Comparison of ENCODE assay signal across 13 cellular contexts in genomic region chr9:113296796-113297558, GRCh38. TPM values are rescaled to one million over a fixed set of nuclear protein-coding genes. Genes with fewer than 3 reads are reported as not detected.
"Had no signal": no experiment of that assay in that cellular context is flagged by ENCODE, and none has a peak within 500 bp of the region (broad histone marks: within the 10 kb centered on the region; RNA-seq: fewer than 3 reads in every experiment).

No MANE protein-coding gene starts in this region.

- H3K4me1 Mint-ChIP-seq: stimulated activated naive CD8-positive, alpha-beta T cell treated with anti-CD3 and anti-CD28 coated beads, Interleukin-15, amount 100 ng/mL, for 72 hours had no signal

- H3K9me3 Mint-ChIP-seq: activated CD4-positive, alpha-beta T cell treated with anti-CD3 and anti-CD28 coated beads, Interleukin-2, amount 10 ng/mL, durations not matched to agents 7 days and 5 days; activated naive CD4-positive, alpha-beta T cell treated with anti-CD3 and anti-CD28 coated beads, Interleukin-2, amount 50 U/mL, for 72 hours; neural progenitor cell; stimulated activated naive CD8-positive, alpha-beta T cell treated with anti-CD3 and anti-CD28 coated beads, Interleukin-15, amount 100 ng/mL, for 72 hours had no signal

- DNase-seq: activated CD4-positive, alpha-beta T cell treated with anti-CD3 and anti-CD28 coated beads, Interleukin-2, amount 10 ng/mL, durations not matched to agents 7 days and 5 days; activated gamma-delta T cell; midbrain; ovary; right lobe of liver; spleen; stimulated activated naive CD8-positive, alpha-beta T cell treated with anti-CD3 and anti-CD28 coated beads, Interleukin-15, amount 100 ng/mL, for 72 hours; testis had no signal

- H3K27ac Mint-ChIP-seq: activated CD4-positive, alpha-beta T cell treated with anti-CD3 and anti-CD28 coated beads, Interleukin-2, amount 10 ng/mL, durations not matched to agents 7 days and 5 days; neural progenitor cell had no signal

- H3K27me3 Mint-ChIP-seq: stimulated activated naive CD8-positive, alpha-beta T cell treated with anti-CD3 and anti-CD28 coated beads, Interleukin-15, amount 100 ng/mL, for 72 hours had no signal

- H3K36me3 Mint-ChIP-seq: neural progenitor cell had no signal

- H3K4me3 Mint-ChIP-seq: activated CD4-positive, alpha-beta T cell treated with anti-CD3 and anti-CD28 coated beads, Interleukin-2, amount 10 ng/mL, durations not matched to agents 7 days and 5 days; neural progenitor cell; stimulated activated naive CD8-positive, alpha-beta T cell treated with anti-CD3 and anti-CD28 coated beads, Interleukin-15, amount 100 ng/mL, for 72 hours had no signal

RNA-seq across cellular contexts. Expression of gene RNF183, which starts 6.2 kb away (rescaled TPM):
- total RNA-seq: activated CD4-positive, alpha-beta T cell treated with anti-CD3 and anti-CD28 coated beads, Interleukin-2, amount 10 ng/mL, durations not matched to agents 7 days and 5 days; activated CD8-positive, alpha-beta memory T cell treated with anti-CD3 and anti-CD28 coated beads for 36 hours; myocyte; pulmonary artery endothelial cell had no signal

RNA-seq across cellular contexts. Expression of gene BSPRY, which starts 52.4 kb away (rescaled TPM):
- total RNA-seq: myocyte had no signal
